Comparison of ENCODE assay signal across 10 cellular contexts in genomic region chr9:21919377-21920362, GRCh38.
DNase-seq lines count a peak whose midpoint lies in the region; TF ChIP-seq lines count a peak whose summit lies in the region.
"Had no signal": no experiment of that assay in that cellular context is flagged by ENCODE, and none has a peak within 500 bp of the region (broad histone marks: within the 10 kb centered on the region; RNA-seq: fewer than 3 reads in every experiment).

No MANE protein-coding gene starts in this region.

- TF ChIP-seq CTCF in GM20000 (IDR thresholded peaks at IDR 0.05; ENCODE audit: extremely low read depth, missing control alignments) (no peak), neural progenitor cell (IDR thresholded peaks at IDR 0.05) (no peak), uterus (IDR thresholded peaks at IDR 0.05) (no peak)

- no peaks in the 10 kb centered on the region for H3K9me3 ChIP-seq in neural progenitor cell (ENCODE audit: low read depth)
- no peaks in the 10 kb centered on the region for H3K9me3 ChIP-seq in uterus

- intact Hi-C loops in uterus (cut with DNase I; ENCODE audit: low total_unique reads), result no loop called here

- H3K4me3 Mint-ChIP-seq in activated naive CD4-positive, alpha-beta T cell treated with anti-CD3 and anti-CD28 coated beads, Interleukin-2, amount 50 U/mL, for 24 hours, result peak overlapping the region; percentile 49
- no peak overlapping the region for H3K4me3 Mint-ChIP-seq in neural progenitor cell
- H3K4me3 Mint-ChIP-seq: nephron had no signal

- TF ChIP-seq POLR2A in uterus (IDR thresholded peaks at IDR 0.05), result no peak

- no peaks in the 10 kb centered on the region for H3K79me2 ChIP-seq in neural progenitor cell (ENCODE audit: low read depth)

- H3K4me1 ChIP-seq in neural progenitor cell (no peaks in the 10 kb centered on the region), uterus (no peaks in the 10 kb centered on the region)

- DNase-seq in EH (ENCODE audit: low read depth), result peak; percentile 78
- DNase-seq in GM20000 (ENCODE audit: low spot score), result peak; percentile 16
- peak; percentile 58 for DNase-seq in HS-5 (ENCODE audit: low read depth)
- no peak for DNase-seq in neural progenitor cell (ENCODE audit: low spot score)
- no peak for DNase-seq in NCI-H526 (lab: John Stamatoyannopoulos, UW)
- no peak for DNase-seq in NCI-H1092 treated with DMSO at 0.1 percent for 48 hours (lab: John Stamatoyannopoulos, UW)
- no peak for DNase-seq in uterus

- peaks cover 15% of the 10 kb centered on the region for H3K9me3 Mint-ChIP-seq in activated naive CD4-positive, alpha-beta T cell treated with anti-CD3 and anti-CD28 coated beads, Interleukin-2, amount 50 U/mL, for 24 hours
- H3K9me3 Mint-ChIP-seq in neural progenitor cell, result peaks cover 4% of the 10 kb centered on the region

- peaks cover 21% of the 10 kb centered on the region for H3K36me3 Mint-ChIP-seq in activated naive CD4-positive, alpha-beta T cell treated with anti-CD3 and anti-CD28 coated beads, Interleukin-2, amount 50 U/mL, for 24 hours
- H3K36me3 Mint-ChIP-seq in neural progenitor cell, result no peaks in the 10 kb centered on the region

- H4K20me1 ChIP-seq in neural progenitor cell (ENCODE audit: low read depth), result no peaks in the 10 kb centered on the region

- no peak overlapping the region for H3K9ac ChIP-seq in neural progenitor cell

- H3K27ac ChIP-seq in neural progenitor cell (no peak overlapping the region), uterus (no peak overlapping the region)
- H3K27ac ChIP-seq: PC-9 had no signal

- H3K4me3 ChIP-seq in neural progenitor cell (no peak overlapping the region), uterus (no peak overlapping the region)
- H3K4me3 ChIP-seq: PC-9 had no signal

- no peaks in the 10 kb centered on the region for H3K27me3 Mint-ChIP-seq in activated naive CD4-positive, alpha-beta T cell treated with anti-CD3 and anti-CD28 coated beads, Interleukin-2, amount 50 U/mL, for 24 hours
- peaks cover 2% of the 10 kb centered on the region for H3K27me3 Mint-ChIP-seq in neural progenitor cell (ENCODE audit: insufficient read depth, low read depth)

- H3K4me2 ChIP-seq in neural progenitor cell, result no peak overlapping the region
- H3K4me2 ChIP-seq: PC-9 had no signal

- no peaks in the 10 kb centered on the region for H3K36me3 ChIP-seq in neural progenitor cell
- no peaks in the 10 kb centered on the region for H3K36me3 ChIP-seq in uterus

- H3K27ac Mint-ChIP-seq in activated naive CD4-positive, alpha-beta T cell treated with anti-CD3 and anti-CD28 coated beads, Interleukin-2, amount 50 U/mL, for 24 hours, result peak overlapping the region; percentile 80
- H3K27ac Mint-ChIP-seq in neural progenitor cell, result peak overlapping the region; percentile 31
- H3K27ac Mint-ChIP-seq: nephron had no signal

- peaks cover 38% of the 10 kb centered on the region for H3K4me1 Mint-ChIP-seq in activated naive CD4-positive, alpha-beta T cell treated with anti-CD3 and anti-CD28 coated beads, Interleukin-2, amount 50 U/mL, for 24 hours
- H3K4me1 Mint-ChIP-seq in neural progenitor cell, result no peaks in the 10 kb centered on the region
- H3K4me1 Mint-ChIP-seq: nephron had no signal

- H3F3A ChIP-seq in neural progenitor cell (ENCODE audit: low read depth), result no peaks in the 10 kb centered on the region

- H3K27me3 ChIP-seq in neural progenitor cell, result no peaks in the 10 kb centered on the region
- no peaks in the 10 kb centered on the region for H3K27me3 ChIP-seq in uterus

- H2AFZ ChIP-seq in neural progenitor cell (replicated peaks), result no peak overlapping the region
- H2AFZ ChIP-seq: PC-9 had no signal

Comparison
In these comparisons a context has a peak if more than half of its experiments do, and no peak if none do; other contexts are left out.
1. DNase-seq: peak in EH (single experiment), GM20000 (single experiment) and HS-5 (single experiment); none in neural progenitor cell (single experiment), NCI-H526 (0 of 2), NCI-H1092 treated with DMSO at 0.1 percent for 48 hours (single experiment) and uterus (0 of 2).